ENCODE assay signal across 25 cellular contexts in the genomic region with DNA sequence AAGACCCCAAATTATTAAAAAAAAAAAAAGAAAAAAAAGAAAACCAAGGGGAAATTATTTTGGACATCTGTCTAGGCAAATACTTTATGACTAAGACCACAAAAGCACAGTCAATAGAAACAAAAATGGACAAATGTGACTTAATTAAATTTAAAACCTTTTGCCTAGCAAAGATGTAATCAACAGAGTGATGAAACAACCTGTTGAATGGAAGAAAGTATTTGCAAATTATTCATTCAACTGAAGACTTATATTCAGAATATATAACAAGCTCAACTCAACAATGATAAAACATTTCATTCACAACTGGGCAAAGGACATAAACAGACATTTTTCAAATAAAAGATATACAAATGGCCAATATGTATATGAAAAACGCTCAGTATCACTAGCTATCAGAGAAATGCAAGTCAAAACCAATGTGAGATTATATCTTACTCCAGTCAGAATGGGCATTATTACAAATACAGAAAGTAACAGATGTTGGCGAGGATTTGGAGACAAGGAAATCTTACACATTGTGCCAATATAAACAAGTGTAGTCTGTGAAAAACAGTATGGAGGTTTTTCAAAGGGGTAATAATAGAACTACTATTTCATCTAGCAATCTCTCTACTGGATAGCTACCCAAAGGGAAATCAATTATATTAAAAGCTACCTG.
"Had no signal": no experiment of that assay in that cellular context is flagged by ENCODE, and none has a peak within 500 bp of the region (broad histone marks: within the 10 kb centered on the region; RNA-seq: fewer than 3 reads in every experiment).

No MANE protein-coding gene starts in this region.

- H3K36me3 ChIP-seq: esophagus squamous epithelium, gastrocnemius medialis, heart right ventricle, left lung, lower lobe of right lung had no signal

- DNase-seq: dorsolateral prefrontal cortex; effector CD4-positive, alpha-beta T cell; effector memory CD4-positive, alpha-beta T cell; erythroblast; esophagus squamous epithelium; foreskin fibroblast; foreskin melanocyte; gastrocnemius medialis; glutamatergic neuron; head of caudate nucleus; heart right ventricle; hippocampal formation; islet precursor cell; left cardiac atrium; left lung; left ventricle myocardium superior; lower lobe of right lung; mesenchymal stem cell; mucosa of descending colon; naive B cell; naive thymus-derived CD8-positive, alpha-beta T cell had no signal

- H3K4me1 ChIP-seq: esophagus squamous epithelium, gastrocnemius medialis, heart right ventricle, left lung, lower lobe of right lung had no signal

- H3K9me3 ChIP-seq: esophagus squamous epithelium, gastrocnemius medialis, lower lobe of right lung, mucosa of descending colon had no signal

- H3K27ac Mint-ChIP-seq: dendritic cell treated with granulocyte-macrophage colony-stimulating factor and Interleukin-4, amounts not matched to agents 40 ng/mL and 50 ng/mL, for 4 days; mesothelial cell of epicardium; naive B cell; naive thymus-derived CD8-positive, alpha-beta T cell had no signal

- H3K27ac ChIP-seq: coronary artery, dorsolateral prefrontal cortex, epithelial cell of prostate, esophagus squamous epithelium, gastrocnemius medialis, heart right ventricle, left lung, lower lobe of right lung had no signal

- H3K27me3 ChIP-seq: esophagus squamous epithelium, gastrocnemius medialis, heart right ventricle, left lung had no signal

- H3K4me3 Mint-ChIP-seq: dendritic cell treated with granulocyte-macrophage colony-stimulating factor and Interleukin-4, amounts not matched to agents 40 ng/mL and 50 ng/mL, for 4 days; mesothelial cell of epicardium; naive B cell; naive thymus-derived CD8-positive, alpha-beta T cell had no signal

- H3K4me1 Mint-ChIP-seq: mesothelial cell of epicardium; naive B cell; naive thymus-derived CD8-positive, alpha-beta T cell had no signal

- H3K4me3 ChIP-seq: coronary artery, dorsolateral prefrontal cortex, esophagus squamous epithelium, gastrocnemius medialis, heart right ventricle, left lung, lower lobe of right lung, mucosa of descending colon had no signal

- H3K27me3 Mint-ChIP-seq: dendritic cell treated with granulocyte-macrophage colony-stimulating factor and Interleukin-4, amounts not matched to agents 40 ng/mL and 50 ng/mL, for 4 days; naive B cell; naive thymus-derived CD8-positive, alpha-beta T cell had no signal
